11 cellular contexts compared by ENCODE assay signal in genomic region chr1:45769261-45769932, GRCh38. TPM values are rescaled to one million over a fixed set of nuclear protein-coding genes. Genes with fewer than 3 reads are reported as not detected.
DNase-seq lines count a peak whose midpoint lies in the region; ATAC-seq and TF ChIP-seq lines count a peak whose summit lies in the region.
"Had no signal": no experiment of that assay in that cellular context is flagged by ENCODE, and none has a peak within 500 bp of the region (broad histone marks: within the 10 kb centered on the region; RNA-seq: fewer than 3 reads in every experiment).

No MANE protein-coding gene starts in this region.

- H3K4me2 ChIP-seq in GM23248 (ENCODE audit: unreplicated experiment) (peak overlapping the region; percentile 16), neural progenitor cell (no peak overlapping the region)

- H3K9me2 ChIP-seq in GM23248 (ENCODE audit: insufficient read depth) = no peaks in the 10 kb centered on the region

- H3K4me1 ChIP-seq in GM23248 (ENCODE audit: insufficient read depth) = peaks cover 17% of the 10 kb centered on the region
- no peaks in the 10 kb centered on the region for H3K4me1 ChIP-seq in neural progenitor cell

- no peaks in the 10 kb centered on the region for H3K36me3 Mint-ChIP-seq in neural progenitor cell
- H3K36me3 Mint-ChIP-seq: T-cell had no signal

- ATAC-seq in GM21723 (IDR thresholded peaks at IDR 0.05; ENCODE audit: unreplicated experiment) (no peak), GM21786 (IDR thresholded peaks at IDR 0.05; ENCODE audit: unreplicated experiment) (no peak)
- ATAC-seq: mucosa of descending colon, T-cell had no signal

- H3K27ac ChIP-seq in GM23248 (peak overlapping the region; percentile 42), neural progenitor cell (no peak overlapping the region)

- H3K27me3 ChIP-seq in GM23248 (replicated peaks; ENCODE audit: insufficient read depth) = no peaks in the 10 kb centered on the region
- H3K27me3 ChIP-seq in neural progenitor cell = no peaks in the 10 kb centered on the region

- H3K9me3 ChIP-seq in GM23248 (ENCODE audit: low read depth) (no peaks in the 10 kb centered on the region), neural progenitor cell (ENCODE audit: low read depth) (no peaks in the 10 kb centered on the region)
- H3K9me3 ChIP-seq: mucosa of descending colon had no signal

- H2AFZ ChIP-seq in GM23248 = peak overlapping the region; percentile 42
- no peak overlapping the region for H2AFZ ChIP-seq in neural progenitor cell (replicated peaks)

- H3K79me2 ChIP-seq in GM23248 (ENCODE audit: insufficient read depth) = no peaks in the 10 kb centered on the region
- H3K79me2 ChIP-seq in neural progenitor cell (ENCODE audit: low read depth) = no peaks in the 10 kb centered on the region

- H3K27me3 Mint-ChIP-seq in neural progenitor cell (ENCODE audit: insufficient read depth, low read depth) = no peaks in the 10 kb centered on the region
- H3K27me3 Mint-ChIP-seq: T-cell had no signal

- TF ChIP-seq CTCF in cardiac fibroblast (IDR thresholded peaks at IDR 0.05; ENCODE audit: low read depth, low read length) (no peak), neural progenitor cell (IDR thresholded peaks at IDR 0.05) (no peak), GM13976 (IDR thresholded peaks at IDR 0.05; ENCODE audit: borderline replicate concordance, control extremely low read depth, extremely low read depth, insufficient read depth, missing control alignments) (no peak)

- H3K9ac ChIP-seq in GM23248 = 0 out of 2 replicates have a peak overlapping the region, but pooled peaks have one; percentile 11
- no peak overlapping the region for H3K9ac ChIP-seq in neural progenitor cell

- WGBS in GM23248 (ENCODE audit: low coverage in 1 of 2, low lambda C conversion rate in 2 of 2, missing lambda C conversion rate in 2 of 2), 2 experiments = 47 to 49% methylated on average over 4 of the region's 4 CpGs

- no peaks in the 10 kb centered on the region for H4K20me1 ChIP-seq in GM23248 (ENCODE audit: insufficient read depth)
- no peaks in the 10 kb centered on the region for H4K20me1 ChIP-seq in neural progenitor cell (ENCODE audit: low read depth)

- no peaks in the 10 kb centered on the region for H3K4me1 Mint-ChIP-seq in neural progenitor cell
- H3K4me1 Mint-ChIP-seq: T-cell had no signal

- no peak overlapping the region for H3K4me3 ChIP-seq in GM23248
- no peak overlapping the region for H3K4me3 ChIP-seq in cardiac fibroblast (replicated peaks in 1 of 2; ENCODE audit: low read depth in 2 of 2, low read length in 2 of 2)
- H3K4me3 ChIP-seq in neural progenitor cell = no peak overlapping the region
- H3K4me3 ChIP-seq: mucosa of descending colon had no signal

- no peaks in the 10 kb centered on the region for H3F3A ChIP-seq in GM23248 (ENCODE audit: insufficient read depth)
- H3F3A ChIP-seq in neural progenitor cell (ENCODE audit: low read depth) = no peaks in the 10 kb centered on the region

- H3K27ac Mint-ChIP-seq in neural progenitor cell = peak overlapping the region; percentile 35
- H3K27ac Mint-ChIP-seq: T-cell had no signal

- H3K9me3 Mint-ChIP-seq in neural progenitor cell = no peaks in the 10 kb centered on the region
- H3K9me3 Mint-ChIP-seq: T-cell had no signal

- H3K36me3 ChIP-seq in GM23248 (ENCODE audit: low read depth) = no peaks in the 10 kb centered on the region
- H3K36me3 ChIP-seq in neural progenitor cell = no peaks in the 10 kb centered on the region

- in situ Hi-C loops in GM23248 (cut with MboI) (no loop called here), GM13976 (cut with MboI; ENCODE audit: low sequenced_read_pairs, unreplicated experiment) (no loop called here)

- DNase-seq in GM23248 = peak; percentile 70
- peak; percentile 52 for DNase-seq in NCI-H2107 (lab: John Stamatoyannopoulos, UW)
- peak; percentile 20 to 24 for DNase-seq in cardiac fibroblast (ENCODE audit: low read depth in 2 of 2)
- DNase-seq in neural progenitor cell (ENCODE audit: low spot score) = peak; percentile 15
- no peak for DNase-seq in GM13976 (ENCODE audit: low spot score)
- DNase-seq: head of caudate nucleus, mucosa of descending colon, NCI-H2081 treated with DMSO at 0.1 percent for 48 hours, T-cell had no signal

- H3K4me3 Mint-ChIP-seq in neural progenitor cell = no peak overlapping the region
- H3K4me3 Mint-ChIP-seq: T-cell had no signal

RNA-seq across cellular contexts. Expression of gene IPP, which starts 18.9 kb away (rescaled TPM):
- 12.4 and 17.0 TPM in 2 replicates for total RNA-seq in GM23248 (2014; rRNA removed; shearing (Covaris generic))
- polyA plus RNA-seq in GM23248 (2016; fragmentation: Nextera tagmentation; extraction: Ambion mirVana) = 19.3 and 20.6 TPM in 2 replicates
- total RNA-seq in neural progenitor cell (ENCODE audit: low replicate concordance) = 10.0 and 15.0 TPM in 2 replicates

RNA-seq across cellular contexts. Expression of gene MAST2, which starts 34.0 kb away (rescaled TPM):
- total RNA-seq in GM23248 (2014; rRNA removed; shearing (Covaris generic)) = 19.1 TPM in 2 replicates
- 13.6 and 14.2 TPM in 2 replicates for polyA plus RNA-seq in GM23248 (2016; fragmentation: Nextera tagmentation; extraction: Ambion mirVana)
- 5.5 and 20.3 TPM in 2 replicates for total RNA-seq in neural progenitor cell (ENCODE audit: low replicate concordance)
